8 cellular contexts compared by ENCODE assay signal in the genomic region with DNA sequence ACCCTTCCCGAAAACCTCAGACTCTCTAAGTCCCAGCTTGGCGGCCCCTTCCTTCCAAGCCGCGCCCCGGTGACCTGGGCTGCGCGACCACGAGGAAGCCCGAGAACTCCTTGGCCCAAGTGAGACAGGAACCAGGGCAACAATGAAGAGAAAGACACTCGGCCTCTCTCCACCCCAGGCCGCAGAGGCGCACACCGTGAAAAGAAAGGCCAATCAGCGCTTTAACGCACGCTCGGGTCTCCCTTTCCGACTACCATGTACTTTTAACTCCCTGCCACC.
DNase-seq lines count a peak whose midpoint lies in the region; ATAC-seq and TF ChIP-seq lines count a peak whose summit lies in the region.

No MANE protein-coding gene starts in this region.

- ATAC-seq in GM19463 (IDR thresholded peaks at IDR 0.05; ENCODE audit: unreplicated experiment) (peak; percentile 18), RWPE2 (ENCODE audit: low read depth) (peak; percentile 22; the same call in 2 of the 3 replicates), HG02571 (IDR thresholded peaks at IDR 0.05; ENCODE audit: unreplicated experiment) (no peak)

- peak overlapping the region; percentile 100 for H3K27ac Mint-ChIP-seq in progenitor cell of endocrine pancreas

- H3K27ac ChIP-seq in RWPE2 (ENCODE audit: poor library complexity, severe bottlenecking), result no peak overlapping the region

- H3K4me3 Mint-ChIP-seq in progenitor cell of endocrine pancreas (ENCODE audit: low read depth), result peak overlapping the region; percentile 96

- no peaks in the 10 kb centered on the region for H3K9me3 Mint-ChIP-seq in progenitor cell of endocrine pancreas (ENCODE audit: low read depth)

- H3K4me1 Mint-ChIP-seq in progenitor cell of endocrine pancreas (ENCODE audit: low read depth), result peaks cover 33% of the 10 kb centered on the region

- H3K27me3 ChIP-seq in RWPE2 (ENCODE audit: insufficient read depth, poor library complexity, severe bottlenecking), result peaks cover 97% of the 10 kb centered on the region

- DNase-seq in RWPE2 (ENCODE audit: low spot score) (no peak), fibroblast of the aortic adventitia (ENCODE audit: low read depth) (no peak), progenitor cell of endocrine pancreas (ENCODE audit: low spot score, unreplicated experiment) (no peak), SK-N-DZ (ENCODE audit: low spot score) (no peak), HCEC 1CT (no peak), GF-D8 (lab: John Stamatoyannopoulos, UW) (no peak)

- no peaks in the 10 kb centered on the region for H3K36me3 ChIP-seq in RWPE2 (ENCODE audit: low read depth)

- no peak for TF ChIP-seq CTCF in RWPE2 (IDR thresholded peaks at IDR 0.05; ENCODE audit: poor library complexity, severe bottlenecking)
- no peak for TF ChIP-seq CTCF in fibroblast of the aortic adventitia (IDR thresholded peaks at IDR 0.05; ENCODE audit: insufficient read depth, low read length)
- TF ChIP-seq CTCF in progenitor cell of endocrine pancreas (IDR thresholded peaks at IDR 0.05; ENCODE audit: unreplicated experiment), result no peak

- H3K27me3 Mint-ChIP-seq in progenitor cell of endocrine pancreas, result peaks cover 26% of the 10 kb centered on the region

- no peaks in the 10 kb centered on the region for H3K4me1 ChIP-seq in RWPE2 (ENCODE audit: insufficient read depth, poor library complexity, severe bottlenecking)

- no peaks in the 10 kb centered on the region for H3K36me3 Mint-ChIP-seq in progenitor cell of endocrine pancreas (ENCODE audit: insufficient read depth)

- H3K4me3 ChIP-seq in RWPE2 (ENCODE audit: severe bottlenecking) (peak overlapping the region; percentile 27), fibroblast of the aortic adventitia (ENCODE audit: low read depth, low read length) (peak overlapping the region; percentile 88)

- no peaks in the 10 kb centered on the region for H3K9me3 ChIP-seq in RWPE2 (ENCODE audit: severe bottlenecking)
